8 cellular contexts compared by ENCODE assay signal in genomic region chr22:26679003-26679629, GRCh38. TPM values are rescaled to one million over a fixed set of nuclear protein-coding genes. Genes with fewer than 3 reads are reported as not detected.
DNase-seq lines count a peak whose midpoint lies in the region; ATAC-seq and TF ChIP-seq lines count a peak whose summit lies in the region.

No MANE protein-coding gene starts in this region.

- H3K9me3 ChIP-seq in OCI-LY7 (ENCODE audit: low read length) (no peaks in the 10 kb centered on the region), stomach (no peaks in the 10 kb centered on the region)
- no peaks in the 10 kb centered on the region for H3K9me3 ChIP-seq in naive thymus-derived CD4-positive, alpha-beta T cell (ENCODE audit: control insufficient read depth in 2 of 3, low read length in 3 of 3)

- H3K36me3 ChIP-seq in OCI-LY7 (ENCODE audit: insufficient read depth, low read length) (peaks cover 34% of the 10 kb centered on the region), stomach (peaks cover 8 to 29% (median 23%) of the 10 kb centered on the region in 4 donors)
- H3K36me3 ChIP-seq in naive thymus-derived CD4-positive, alpha-beta T cell (ENCODE audit: control insufficient read depth in 2 of 3, insufficient read depth in 3 of 3, low read length in 3 of 3): peaks cover 0 to 40% (median 4%) of the 10 kb centered on the region in 3 experiments

- 48 to 56% (median 54%) methylated on average over 9 of the region's 9 CpGs for WGBS in stomach, 5 donors

- H3K4me2 ChIP-seq in OCI-LY7 (ENCODE audit: low read length): no peak overlapping the region

- peaks cover 41% of the 10 kb centered on the region for H3K4me1 Mint-ChIP-seq in HFFc6 (ENCODE audit: low read depth)
- H3K4me1 Mint-ChIP-seq in naive thymus-derived CD4-positive, alpha-beta T cell: peaks cover 51 to 85% (median 74%) of the 10 kb centered on the region in 7 donors

- no peak overlapping the region for H3K27ac Mint-ChIP-seq in HFFc6
- peak overlapping the region; percentile 20 to 99 (median 79) for H3K27ac Mint-ChIP-seq in naive thymus-derived CD4-positive, alpha-beta T cell

- H3K4me3 ChIP-seq in OCI-LY7 (ENCODE audit: low read depth, low read length, poor library complexity, severe bottlenecking) (no peak overlapping the region), stomach (no peak overlapping the region)
- H3K4me3 ChIP-seq in naive thymus-derived CD4-positive, alpha-beta T cell (ENCODE audit: low read length): no peak overlapping the region

- TF ChIP-seq EP300 in stomach (IDR thresholded peaks at IDR 0.05): no peak

- DNase-seq in COR-L47 (lab: John Stamatoyannopoulos, UW) (peak; percentile 55), HFFc6 (peak; percentile 71), OCI-LY7 (ENCODE audit: low spot score) (peak; percentile 77), activated T-cell treated with anti-CD3 and anti-CD28 coated beads for 24 hours (ENCODE audit: low read depth) (peak; percentile 65), erythroblast (lab: John Stamatoyannopoulos, UW) (peak; percentile 69 to 79), stomach (peak; percentile 78), mesenteric fat pad (ENCODE audit: low spot score) (no peak)
- peak; percentile 26 to 71 (median 50) for DNase-seq in naive thymus-derived CD4-positive, alpha-beta T cell

- no TSS peak for BruUV-seq in OCI-LY7 (replicated peaks; lab: Mats Ljungman, UMichigan)

- TF ChIP-seq CTCF in HFFc6 (IDR thresholded peaks at IDR 0.05) (peak; percentile 95), OCI-LY7 (conservative IDR thresholded peaks at IDR 0.05; ENCODE audit: low read length) (peak; percentile 97), stomach (IDR thresholded peaks at IDR 0.05) (peak in 5 of 7 experiments; percentile 75 to 96 (median 89))

- H2AFZ ChIP-seq in OCI-LY7 (ENCODE audit: low read length): no peak overlapping the region

- intact Hi-C loops in OCI-LY7 (cut with micrococcal nuclease; ENCODE audit: unreplicated experiment) (loop anchor here (10.0 kb wide), 3 partner anchors 314 to 1326 kb away; no protein-coding TSS in a partner anchor), stomach (cut with DNase I; ENCODE audit: low total_unique reads) (no loop called here)
- intact Hi-C loops in naive thymus-derived CD4-positive, alpha-beta T cell (cut with micrococcal nuclease): loop anchor here in 1 of 2 donors (2.0 to 10.0 kb wide), 3 partner anchors 1274 to 1766 kb away; no protein-coding TSS in a partner anchor

- peaks cover 27% of the 10 kb centered on the region for H3K79me2 ChIP-seq in OCI-LY7 (ENCODE audit: insufficient read depth, low read depth, low read length)

- H3K4me1 ChIP-seq in OCI-LY7 (ENCODE audit: insufficient read depth, low read length, poor library complexity, severe bottlenecking) (peaks cover 29% of the 10 kb centered on the region), stomach (peaks cover 5 to 39% (median 12%) of the 10 kb centered on the region in 4 donors)
- peaks cover 37 to 47% of the 10 kb centered on the region in 2 donors for H3K4me1 ChIP-seq in naive thymus-derived CD4-positive, alpha-beta T cell (ENCODE audit: control insufficient read depth in 2 of 2, insufficient read depth in 2 of 2, low read length in 2 of 2)

- no peaks in the 10 kb centered on the region for H3K27me3 ChIP-seq in naive thymus-derived CD4-positive, alpha-beta T cell (ENCODE audit: control insufficient read depth in 2 of 2, insufficient read depth in 2 of 2, low read length in 2 of 2)
- H3K27me3 ChIP-seq in stomach: no peaks in the 10 kb centered on the region

- POLR2A ChIA-PET in OCI-LY7 (lab: Charles Lee): interaction anchor here (0.7 to 0.8 kb wide), 2 partner anchors 24 to 122 kb away, joined by 3 read pairs; no protein-coding TSS in a partner anchor
- POLR2A ChIA-PET in naive thymus-derived CD4-positive, alpha-beta T cell (lab: Charles Lee): interaction anchor here (2.0 kb wide), 1 partner anchor 195 kb away, joined by 6 read pairs; the partner anchor contains the start of genes HPS4 and SRRD

- no peaks in the 10 kb centered on the region for H3K9me2 ChIP-seq in OCI-LY7 (ENCODE audit: insufficient read depth, low read length)

- CTCF ChIA-PET in OCI-LY7 (lab: Charles Lee; ENCODE audit: unreplicated experiment): no interaction called here
- CTCF ChIA-PET in naive thymus-derived CD4-positive, alpha-beta T cell (lab: Charles Lee): interaction anchor here (0.6 to 2.0 kb wide), 5 partner anchors 13 to 463 kb away, joined by 3 to 6 read pairs (median 5); no protein-coding TSS in a partner anchor

- peak; percentile 93 for ATAC-seq in naive thymus-derived CD4-positive, alpha-beta T cell

- no peaks in the 10 kb centered on the region for H4K20me1 ChIP-seq in OCI-LY7 (ENCODE audit: insufficient read depth, low read length)

- TF ChIP-seq POLR2A in erythroblast (IDR thresholded peaks at IDR 0.05; ENCODE audit: low read length) (no peak), stomach (IDR thresholded peaks at IDR 0.05) (no peak)

- no peaks in the 10 kb centered on the region for H3K9me3 Mint-ChIP-seq in HFFc6
- H3K9me3 Mint-ChIP-seq in naive thymus-derived CD4-positive, alpha-beta T cell: no peaks in the 10 kb centered on the region

- H3K27ac ChIP-seq in OCI-LY7 (ENCODE audit: low read depth, low read length, poor library complexity, severe bottlenecking): no peak overlapping the region
- H3K27ac ChIP-seq in naive thymus-derived CD4-positive, alpha-beta T cell (ENCODE audit: low read depth, low read length): peak overlapping the region; percentile 5
- H3K27ac ChIP-seq in stomach: no peak overlapping the region

- no peak overlapping the region for H3K4me3 Mint-ChIP-seq in HFFc6
- peak overlapping the region in 8 of 10 donors; percentile 42 to 66 (median 56) for H3K4me3 Mint-ChIP-seq in naive thymus-derived CD4-positive, alpha-beta T cell

- peaks cover 36% of the 10 kb centered on the region for H3K36me3 Mint-ChIP-seq in HFFc6 (ENCODE audit: low read depth)
- H3K36me3 Mint-ChIP-seq in naive thymus-derived CD4-positive, alpha-beta T cell: peaks cover 16 to 52% (median 37%) of the 10 kb centered on the region in 5 donors

- no peaks in the 10 kb centered on the region; the same call in none of the 2 replicates for H3K27me3 Mint-ChIP-seq in HFFc6 (ENCODE audit: insufficient read depth)
- no peaks in the 10 kb centered on the region for H3K27me3 Mint-ChIP-seq in naive thymus-derived CD4-positive, alpha-beta T cell

RNA-seq across cellular contexts. Expression of gene MIAT, which starts 21.7 kb away (rescaled TPM):
- under 1 TPM; 0.55 to 0.89 (median 0.75) TPM for total RNA-seq in HFFc6 (2021; fragmentation: NEBNext Ultra II Directional; extraction: Animal tissue kit (Norgen Biotek cat#: 25700))
- total RNA-seq in OCI-LY7 (2014; rRNA removed; shearing (Covaris generic)): 8.7 and 11.8 TPM in 2 replicates
- total RNA-seq in OCI-LY7 (2022): 4.1 and 5.2 TPM in 2 replicates
- 100 to 1,000 TPM in 1 of 5 experiments, 10 to 100 TPM in 4; 10.5 to 156 (median 48.7) TPM for total RNA-seq in naive thymus-derived CD4-positive, alpha-beta T cell
- under 1 TPM; 0.05 to 0.13 TPM for polyA plus RNA-seq in naive thymus-derived CD4-positive, alpha-beta T cell
- total RNA-seq in stomach: 10 to 100 TPM in 1 of 5 donors, 1 to 10 TPM in 2, under 1 TPM in 2; under 0.01 to 29.8 (median 1.9) TPM
- under 1 TPM; 0.12 to 0.38 (median 0.15) TPM for polyA plus RNA-seq in stomach
- total RNA-seq in mesenteric fat pad: 2.5 TPM

RNA-seq across cellular contexts. Expression of gene CRYBA4, which starts 57.4 kb away (rescaled TPM):
- total RNA-seq in HFFc6 (2021; fragmentation: NEBNext Ultra II Directional; extraction: Animal tissue kit (Norgen Biotek cat#: 25700)): not detected
- total RNA-seq in OCI-LY7 (2014; rRNA removed; shearing (Covaris generic)): 3.2 TPM in 1 of 2 replicates, not detected in the other
- total RNA-seq in OCI-LY7 (2022) (1.3 TPM in 1 of 2 replicates, not detected in the other), stomach (not detected), mesenteric fat pad (not detected)
- not detected for total RNA-seq in naive thymus-derived CD4-positive, alpha-beta T cell
- polyA plus RNA-seq in naive thymus-derived CD4-positive, alpha-beta T cell: not detected
- not detected for polyA plus RNA-seq in stomach
